8 cellular contexts compared by ENCODE assay signal in genomic region chr11:8688414-8689362, GRCh38. TPM values are rescaled to one million over a fixed set of nuclear protein-coding genes. Genes with fewer than 3 reads are reported as not detected.
A peak's percentile ranks its signal among the peaks of the same experiment; 100 is the strongest.
DNase-seq lines count a peak whose midpoint lies in the region; ATAC-seq and TF ChIP-seq lines count a peak whose summit lies in the region.

No MANE protein-coding gene starts in this region.

- DNase-seq in CD4-positive, alpha-beta T cell, result peak; percentile 46 to 80 (median 72)
- DNase-seq in NCI-H748 treated with DMSO at 0.1 percent for 48 hours (lab: John Stamatoyannopoulos, UW) (peak; percentile 95), ecto neural progenitor cell (ENCODE audit: low spot score) (peak; percentile 97), lower lobe of right lung (peak; percentile 95)
- DNase-seq in activated CD4-positive, alpha-beta memory T cell treated with anti-CD3 and anti-CD28 coated beads, Interleukin-2, amount 10 ng/mL, durations not matched to agents 7 days and 5 days, result peak; percentile 91
- DNase-seq in stimulated activated CD4-positive, alpha-beta T cell treated with anti-CD3 and anti-CD28 coated beads, TNF-alpha, amount 100 ng/mL, for 1 hour (ENCODE audit: low read depth in 3 of 3, low spot score in 1 of 3), result peak; percentile 52 to 70 (median 64)

- TF ChIP-seq CTCF in CD4-positive, alpha-beta T cell (IDR thresholded peaks at IDR 0.05), result no peak
- TF ChIP-seq CTCF in lower lobe of right lung (IDR thresholded peaks at IDR 0.05), result no peak

- ATAC-seq in CD4-positive, alpha-beta T cell (ENCODE audit: poor library complexity), result peak; percentile 76
- ATAC-seq in GM19397 (IDR thresholded peaks at IDR 0.05; ENCODE audit: unreplicated experiment), result peak; percentile 96
- ATAC-seq in HG03565 (IDR thresholded peaks at IDR 0.05; ENCODE audit: unreplicated experiment), result peak; percentile 87
- ATAC-seq in lower lobe of right lung, result peak; percentile 98

- peak overlapping the region; percentile 96 for H3K4me3 Mint-ChIP-seq in CD4-positive, alpha-beta T cell
- peak overlapping the region; percentile 96 for H3K4me3 Mint-ChIP-seq in activated CD4-positive, alpha-beta memory T cell treated with anti-CD3 and anti-CD28 coated beads, Interleukin-2, amount 10 ng/mL, durations not matched to agents 7 days and 5 days

- POLR2A ChIA-PET in CD4-positive, alpha-beta T cell (lab: Charles Lee), result interaction anchor here (0.6 to 1.4 kb wide), 8 partner anchors 10 to 773 kb away, joined by 3 to 13 read pairs (median 4); partner anchors contain the start of genes EIF3F and TMEM9B
- POLR2A ChIA-PET in activated CD4-positive, alpha-beta memory T cell treated with anti-CD3 and anti-CD28 coated beads, Interleukin-2, amount 10 ng/mL, durations not matched to agents 7 days and 5 days (lab: Charles Lee), result interaction anchor here (0.6 to 2.8 kb wide), 14 partner anchors 8 to 981 kb away, joined by 3 to 15 read pairs (median 4); partner anchors contain the start of genes AKIP1, WEE1 and ZNF143

- H3K27me3 Mint-ChIP-seq in CD4-positive, alpha-beta T cell, result no peaks in the 10 kb centered on the region
- H3K27me3 Mint-ChIP-seq in activated CD4-positive, alpha-beta memory T cell treated with anti-CD3 and anti-CD28 coated beads, Interleukin-2, amount 10 ng/mL, durations not matched to agents 7 days and 5 days, result no peaks in the 10 kb centered on the region

- H3K27ac Mint-ChIP-seq in CD4-positive, alpha-beta T cell, result peak overlapping the region; percentile 90
- H3K27ac Mint-ChIP-seq in activated CD4-positive, alpha-beta memory T cell treated with anti-CD3 and anti-CD28 coated beads, Interleukin-2, amount 10 ng/mL, durations not matched to agents 7 days and 5 days, result peak overlapping the region; percentile 94

- H3K4me1 ChIP-seq in lower lobe of right lung, result peaks cover 33% of the 10 kb centered on the region

- no peaks in the 10 kb centered on the region for H3K27me3 ChIP-seq in CD4-positive, alpha-beta T cell (ENCODE audit: control insufficient read depth, insufficient read depth, low read length)
- no peaks in the 10 kb centered on the region for H3K27me3 ChIP-seq in lower lobe of right lung (ENCODE audit: low read depth)

- H3K9me3 ChIP-seq in CD4-positive, alpha-beta T cell (ENCODE audit: control insufficient read depth, low read length), result no peaks in the 10 kb centered on the region
- H3K9me3 ChIP-seq in lower lobe of right lung, result no peaks in the 10 kb centered on the region

- H3K4me3 ChIP-seq in lower lobe of right lung, result peak overlapping the region; percentile 63

- intact Hi-C loops in CD4-positive, alpha-beta T cell (cut with DNase I, micrococcal nuclease), result loop anchor here (5.0 to 10.0 kb wide), 8 partner anchors 316 to 1856 kb away; partner anchors contain the start of genes ADM (in 1 of the 2), AMPD3 (in 1 of the 2), IPO7 (in 1 of the 2) and NRIP3 (in 1 of the 2)
- intact Hi-C loops in lower lobe of right lung (cut with DNase I), result no loop called here

- H3K27ac ChIP-seq in CD4-positive, alpha-beta T cell (ENCODE audit: low read depth, low read length), result peak overlapping the region; percentile 73
- H3K27ac ChIP-seq in lower lobe of right lung, result peak overlapping the region; percentile 83

- H3K36me3 ChIP-seq in lower lobe of right lung, result peaks cover 64% of the 10 kb centered on the region

- CTCF ChIA-PET in CD4-positive, alpha-beta T cell (lab: Charles Lee), result interaction anchor here (0.6 kb wide), 1 partner anchor 224 kb away, joined by 3 read pairs; no protein-coding TSS in a partner anchor
- CTCF ChIA-PET in activated CD4-positive, alpha-beta memory T cell treated with anti-CD3 and anti-CD28 coated beads, Interleukin-2, amount 10 ng/mL, durations not matched to agents 7 days and 5 days (lab: Charles Lee), result interaction anchor here (0.8 to 1.6 kb wide), 5 partner anchors 125 to 702 kb away, joined by 3 to 6 read pairs (median 4); partner anchors contain the start of genes EIF3F and TMEM9B

- H3K36me3 Mint-ChIP-seq in CD4-positive, alpha-beta T cell (ENCODE audit: low read depth), result peaks cover 56% of the 10 kb centered on the region
- peaks cover 61% of the 10 kb centered on the region for H3K36me3 Mint-ChIP-seq in activated CD4-positive, alpha-beta memory T cell treated with anti-CD3 and anti-CD28 coated beads, Interleukin-2, amount 10 ng/mL, durations not matched to agents 7 days and 5 days (ENCODE audit: low read depth)

- no peaks in the 10 kb centered on the region for H3K9me3 Mint-ChIP-seq in CD4-positive, alpha-beta T cell
- H3K9me3 Mint-ChIP-seq in activated CD4-positive, alpha-beta memory T cell treated with anti-CD3 and anti-CD28 coated beads, Interleukin-2, amount 10 ng/mL, durations not matched to agents 7 days and 5 days, result no peaks in the 10 kb centered on the region

- H3K4me1 Mint-ChIP-seq in CD4-positive, alpha-beta T cell (ENCODE audit: low read depth), result peaks cover 43% of the 10 kb centered on the region
- H3K4me1 Mint-ChIP-seq in activated CD4-positive, alpha-beta memory T cell treated with anti-CD3 and anti-CD28 coated beads, Interleukin-2, amount 10 ng/mL, durations not matched to agents 7 days and 5 days, result peaks cover 70% of the 10 kb centered on the region

RNA-seq across cellular contexts. Expression of gene RPL27A, which starts 6.1 kb away (rescaled TPM):
- 1,000 to 10,000 TPM; 1,667 to 1,721 TPM for total RNA-seq in CD4-positive, alpha-beta T cell
- 100 to 1,000 TPM; 817 to 856 TPM for total RNA-seq in activated CD4-positive, alpha-beta memory T cell treated with anti-CD3 and anti-CD28 coated beads, Interleukin-2, amount 10 ng/mL, durations not matched to agents 7 days and 5 days
- 920 TPM for total RNA-seq in lower lobe of right lung

RNA-seq across cellular contexts. Expression of gene TRIM66, which starts 6.2 kb away (rescaled TPM):
- total RNA-seq in CD4-positive, alpha-beta T cell, result 1 to 10 TPM; 6.8 to 9.8 TPM
- total RNA-seq in activated CD4-positive, alpha-beta memory T cell treated with anti-CD3 and anti-CD28 coated beads, Interleukin-2, amount 10 ng/mL, durations not matched to agents 7 days and 5 days, result 10 to 100 TPM; 17.8 to 22.4 TPM
- total RNA-seq in lower lobe of right lung, result 11.0 TPM

Comparison
In these comparisons a context has a peak if more than half of its experiments do, and no peak if none do; other contexts are left out.
1. Peak in every context shown above with its lines: DNase-seq, ATAC-seq, H3K4me3 ChIP-seq and H3K27ac ChIP-seq.